18 cellular contexts compared by ENCODE assay signal in genomic region chr10:71289421-71290130, GRCh38. TPM values are rescaled to one million over a fixed set of nuclear protein-coding genes. Genes with fewer than 3 reads are reported as not detected.
A peak's percentile ranks its signal among the peaks of the same experiment; 100 is the strongest.
DNase-seq lines count a peak whose midpoint lies in the region; ATAC-seq, FAIRE-seq and TF ChIP-seq lines count a peak whose summit lies in the region.
"Had no signal": no experiment of that assay in that cellular context is flagged by ENCODE, and none has a peak within 500 bp of the region (broad histone marks: within the 10 kb centered on the region; RNA-seq: fewer than 3 reads in every experiment).

No MANE protein-coding gene starts in this region.

- H3K79me2 ChIP-seq in osteoblast (ENCODE audit: insufficient read depth, low read length), result no peaks in the 10 kb centered on the region

- intact Hi-C loops in Right ventricle myocardium inferior (cut with DNase I), result loop anchor here (5.0 kb wide), 1 partner anchor 387 kb away; no protein-coding TSS in a partner anchor
- intact Hi-C loops in left cardiac atrium (cut with DNase I), result loop anchor here in 1 of 2 donors (5.0 kb wide), 1 partner anchor 362 kb away; no protein-coding TSS in a partner anchor

- peaks cover 53% of the 10 kb centered on the region for H3K36me3 ChIP-seq in osteoblast (ENCODE audit: insufficient read depth, low read length)

- H3K9me3 ChIP-seq in osteoblast (ENCODE audit: low read depth, low read length), result no peaks in the 10 kb centered on the region
- H3K9me3 ChIP-seq: SK-N-SH had no signal

- H3K27ac ChIP-seq in osteoblast (ENCODE audit: low read depth, low read length), result no peak overlapping the region
- H3K27ac ChIP-seq: C4-2B, PC-9 had no signal

- ATAC-seq in Right ventricle myocardium inferior (no peak), left cardiac atrium (no peak), T-cell (replicated peaks in 1 of 4) (no peak)

- TF ChIP-seq CTCF in endothelial cell (IDR thresholded peaks at IDR 0.05; ENCODE audit: unreplicated experiment), result no peak
- no peak for TF ChIP-seq CTCF in osteoblast (IDR thresholded peaks at IDR 0.05; ENCODE audit: extremely low read depth, low read depth, low read length)

- H4K20me1 ChIP-seq in osteoblast (ENCODE audit: insufficient read depth, low read length), result peaks cover 12% of the 10 kb centered on the region

- no peaks in the 10 kb centered on the region for H3K27me3 ChIP-seq in osteoblast (ENCODE audit: insufficient read depth, low read length)

- H3K27ac Mint-ChIP-seq in endothelial cell (ENCODE audit: unreplicated experiment), result no peak overlapping the region
- no peak overlapping the region for H3K27ac Mint-ChIP-seq in T-cell
- H3K27ac Mint-ChIP-seq: HFFc6 had no signal

- H3K4me1 ChIP-seq in osteoblast (ENCODE audit: insufficient read depth, low read length), result peaks cover 7% of the 10 kb centered on the region

- no peak overlapping the region for H3K4me2 ChIP-seq in osteoblast (ENCODE audit: insufficient read depth, low read length)
- H3K4me2 ChIP-seq: PC-9, SK-N-SH had no signal

- no peak for FAIRE-seq in RCC 7860 (lab: Jason Lieb, UNC)
- FAIRE-seq: GM19239, H54 had no signal

- no peak overlapping the region for H3K4me3 ChIP-seq in osteoblast (ENCODE audit: insufficient read depth, low read length)
- H3K4me3 ChIP-seq: PC-9 had no signal

- peak; percentile 60 for DNase-seq in Right ventricle myocardium inferior (ENCODE audit: missing footprints)
- DNase-seq in left cardiac atrium, result no peak
- peak; percentile 22 for DNase-seq in RCC 7860 (ENCODE audit: low spot score)
- no peak for DNase-seq in endothelial cell (ENCODE audit: low spot score)
- peak; percentile 62 for DNase-seq in osteoblast (ENCODE audit: insufficient read length, low spot score, missing footprints)
- DNase-seq in T-cell, result no peak
- no peak for DNase-seq in NCI-H82 (lab: John Stamatoyannopoulos, UW)
- no peak for DNase-seq in NCI-H2227 (lab: John Stamatoyannopoulos, UW; ENCODE audit: unreplicated experiment)
- DNase-seq: COR-L47, EL, HFFc6, NCI-H1930, NCI-H446 treated with DMSO at 0.1 percent for 48 hours, PC-9, SK-N-SH had no signal

- H3K27me3 Mint-ChIP-seq in endothelial cell (ENCODE audit: unreplicated experiment) (peaks cover 35% of the 10 kb centered on the region), T-cell (peaks cover 0 to 1% of the 10 kb centered on the region in 2 donors)

- POLR2A ChIA-PET in T-cell (lab: Charles Lee), result no interaction called here

- CTCF ChIA-PET in T-cell (lab: Charles Lee), result no interaction called here

- H3K36me3 Mint-ChIP-seq in endothelial cell (ENCODE audit: low read depth, unreplicated experiment), result peaks cover 59% of the 10 kb centered on the region
- H3K36me3 Mint-ChIP-seq in T-cell, result no peaks in the 10 kb centered on the region

- H3K4me3 Mint-ChIP-seq in endothelial cell (ENCODE audit: unreplicated experiment) (peak overlapping the region; percentile 51), T-cell (no peak overlapping the region)
- H3K4me3 Mint-ChIP-seq: HFFc6 had no signal

- no peaks in the 10 kb centered on the region for H3K9me3 Mint-ChIP-seq in endothelial cell (ENCODE audit: unreplicated experiment)
- no peaks in the 10 kb centered on the region for H3K9me3 Mint-ChIP-seq in T-cell
- H3K9me3 Mint-ChIP-seq: HFFc6 had no signal

- H3K4me1 Mint-ChIP-seq in endothelial cell (ENCODE audit: unreplicated experiment) (peaks cover 14% of the 10 kb centered on the region), T-cell (no peaks in the 10 kb centered on the region)

- H2AFZ ChIP-seq in osteoblast (ENCODE audit: low read length), result no peak overlapping the region
- H2AFZ ChIP-seq: PC-9 had no signal

RNA-seq across cellular contexts. Expression of gene SLC29A3, which starts 29.5 kb away (rescaled TPM):
- total RNA-seq in Right ventricle myocardium inferior (1.8 TPM), left cardiac atrium (1 to 10 TPM; 2.5 to 3.6 TPM), endothelial cell (ENCODE audit: unreplicated experiment) (11.7 TPM), osteoblast (2.5 and 3.8 TPM in 2 replicates), T-cell (1 to 10 TPM; 3.3 to 8.8 (median 6.5) TPM)

Comparison
In these comparisons a context has a peak if more than half of its experiments do, and no peak if none do; other contexts are left out.
1. DNase-seq: peak in Right ventricle myocardium inferior (single experiment), RCC 7860 (single experiment) and osteoblast (single experiment); none in left cardiac atrium (single experiment), endothelial cell (single experiment), T-cell (0 of 34), NCI-H82 (single experiment) and NCI-H2227 (single experiment).